9 cellular contexts compared by ENCODE assay signal in genomic region chr10:70051878-70052277, GRCh38. TPM values are rescaled to one million over a fixed set of nuclear protein-coding genes. Genes with fewer than 3 reads are reported as not detected.
DNase-seq lines count a peak whose midpoint lies in the region; ATAC-seq and TF ChIP-seq lines count a peak whose summit lies in the region.
"Had no signal": no experiment of that assay in that cellular context is flagged by ENCODE, and none has a peak within 500 bp of the region (broad histone marks: within the 10 kb centered on the region; RNA-seq: fewer than 3 reads in every experiment).

No MANE protein-coding gene starts in this region.

- intact Hi-C loops in heart left ventricle (cut with DNase I) (no loop called here), Right ventricle myocardium inferior (cut with DNase I) (no loop called here), prostate gland (cut with DNase I) (no loop called here)

- no peaks in the 10 kb centered on the region for H3K9me3 Mint-ChIP-seq in brain
- H3K9me3 Mint-ChIP-seq in type B pancreatic cell, result no peaks in the 10 kb centered on the region

- peaks cover 3% of the 10 kb centered on the region for H3K27me3 Mint-ChIP-seq in brain
- H3K27me3 Mint-ChIP-seq in type B pancreatic cell, result peaks cover 8% of the 10 kb centered on the region

- TF ChIP-seq CTCF in heart left ventricle (IDR thresholded peaks at IDR 0.05) (no peak), brain (conservative IDR thresholded peaks at IDR 0.05) (no peak), type B pancreatic cell (conservative IDR thresholded peaks at IDR 0.05) (no peak), prostate gland (IDR thresholded peaks at IDR 0.05) (no peak)

- no peak for DNase-seq in heart left ventricle
- DNase-seq in Right ventricle myocardium inferior (ENCODE audit: missing footprints), result no peak
- peak; percentile 4 for DNase-seq in medulla oblongata (ENCODE audit: extremely low spot score)
- DNase-seq in type B pancreatic cell (ENCODE audit: extremely low spot score, unreplicated experiment), result no peak
- no peak for DNase-seq in prostate gland (ENCODE audit: low spot score)
- no peak for DNase-seq in NCI-H2081 (lab: John Stamatoyannopoulos, UW)
- no peak for DNase-seq in RPMI8226
- DNase-seq: stimulated activated CD4-positive, alpha-beta T cell treated with anti-CD3 and anti-CD28 coated beads, Interleukin-4, amount 100 ng/mL, for 1 hour had no signal

- peak overlapping the region; percentile 88 to 97 (median 93) for H3K4me3 Mint-ChIP-seq in brain
- peak overlapping the region; percentile 98 for H3K4me3 Mint-ChIP-seq in type B pancreatic cell

- peaks cover 44% of the 10 kb centered on the region for H3K4me1 Mint-ChIP-seq in brain
- peaks cover 44% of the 10 kb centered on the region for H3K4me1 Mint-ChIP-seq in type B pancreatic cell (ENCODE audit: unreplicated experiment)

- WGBS in heart left ventricle, 4 donors, result 48 to 60% (median 50%) methylated on average over 5 of the region's 5 CpGs
- 20% methylated on average over 5 of the region's 5 CpGs for WGBS in prostate gland

- H3K27ac Mint-ChIP-seq in brain (peak overlapping the region; percentile 98 to 100 (median 99)), type B pancreatic cell (peak overlapping the region; percentile 96)

- ATAC-seq in heart left ventricle (no peak), Right ventricle myocardium inferior (no peak)

- peaks cover 13% of the 10 kb centered on the region for H3K36me3 Mint-ChIP-seq in brain
- H3K36me3 Mint-ChIP-seq in type B pancreatic cell, result peaks cover 3% of the 10 kb centered on the region

- H3K9me3 ChIP-seq in heart left ventricle (no peaks in the 10 kb centered on the region), prostate gland (no peaks in the 10 kb centered on the region)

- H3K27me3 ChIP-seq in heart left ventricle (peaks cover 0 to 57% (median 0%) of the 10 kb centered on the region in 9 donors), prostate gland (replicated peaks; ENCODE audit: insufficient read depth) (no peaks in the 10 kb centered on the region)

- no peaks in the 10 kb centered on the region for H3K36me3 ChIP-seq in heart left ventricle
- no peaks in the 10 kb centered on the region for H3K36me3 ChIP-seq in prostate gland

- H3K4me1 ChIP-seq in heart left ventricle (peaks cover 0 to 24% (median 2%) of the 10 kb centered on the region in 12 donors), prostate gland (replicated peaks) (no peaks in the 10 kb centered on the region)

- H3K4me3 ChIP-seq in heart left ventricle (peak overlapping the region in 10 of 12 donors; percentile 63 to 87 (median 80)), prostate gland (peak overlapping the region in 1 of 2 donors; percentile 71)

- TF ChIP-seq POLR2A in heart left ventricle (IDR thresholded peaks at IDR 0.05) (no peak), prostate gland (IDR thresholded peaks at IDR 0.05) (no peak)

- H3K27ac ChIP-seq in heart left ventricle (no peak overlapping the region), prostate gland (peak overlapping the region in 1 of 2 donors; percentile 80)

RNA-seq across cellular contexts. Expression of gene MACROH2A2, which starts 0.8 kb away (rescaled TPM):
- total RNA-seq in heart left ventricle, result 10 to 100 TPM; 11.8 to 21.3 (median 14.8) TPM
- 10 to 100 TPM; 12.0 to 13.3 TPM for polyA plus RNA-seq in heart left ventricle
- 14.8 TPM for total RNA-seq in Right ventricle myocardium inferior
- 111 TPM for polyA plus RNA-seq in brain (ENCODE audit: insufficient read depth, low read depth, low replicate concordance)
- total RNA-seq in type B pancreatic cell (ENCODE audit: low replicate concordance), result 55.0 and 117 TPM in 2 replicates
- 10 to 100 TPM; 23.1 to 59.5 TPM for total RNA-seq in prostate gland
